15 cellular contexts compared by ENCODE assay signal in the genomic region with DNA sequence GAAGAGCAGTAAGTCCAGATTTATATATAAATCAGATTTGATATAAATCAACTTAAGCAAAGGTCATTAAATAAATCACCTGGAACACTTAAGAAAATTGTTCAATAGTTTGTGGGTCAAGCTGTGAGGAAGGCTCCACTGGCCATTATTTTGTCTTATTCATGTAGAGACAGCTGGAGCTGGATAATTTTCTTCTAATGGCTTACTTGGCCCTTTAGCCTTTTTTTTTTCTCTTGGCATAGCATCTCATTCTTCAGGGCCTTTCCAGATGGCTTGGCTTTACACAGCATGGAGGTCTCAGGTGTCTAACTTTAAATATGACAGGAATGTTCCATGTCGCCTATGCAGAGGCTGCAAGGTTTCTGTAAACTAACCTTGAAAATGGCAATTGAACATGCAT.
"Had no signal": no experiment of that assay in that cellular context is flagged by ENCODE, and none has a peak within 500 bp of the region (broad histone marks: within the 10 kb centered on the region; RNA-seq: fewer than 3 reads in every experiment).

No MANE protein-coding gene starts in this region.

- DNase-seq: dermis blood vessel endothelial cell; effector CD4-positive, alpha-beta T cell; endodermal cell; erythroblast; foreskin keratinocyte; kidney; left cardiac atrium; mesendoderm; naive B cell; occipital lobe; pancreas; right cardiac atrium; stimulated activated CD4-positive, alpha-beta T cell treated with anti-CD3 and anti-CD28 coated beads, Interleukin-2, amount 100 ng/mL, for 48 hours; stimulated activated naive CD4-positive, alpha-beta T cell treated with Interleukin-2 at 50 U/mL for 16 hours; thyroid gland had no signal

- ATAC-seq: foreskin keratinocyte, left cardiac atrium, pancreas, right cardiac atrium had no signal
